In genomic region chr9:137524161-137524560, GRCh38 we compare ENCODE assay signal across 24 cellular contexts.
"Had no signal": no experiment of that assay in that cellular context is flagged by ENCODE, and none has a peak within 500 bp of the region (broad histone marks: within the 10 kb centered on the region; RNA-seq: fewer than 3 reads in every experiment).

No MANE protein-coding gene starts in this region.

- H3K4me1 ChIP-seq: neural progenitor cell, prostate gland, suprapubic skin, tibial artery, uterus had no signal

- H3K27me3 Mint-ChIP-seq: naive B cell; stimulated activated naive CD8-positive, alpha-beta T cell treated with anti-CD3 and anti-CD28 coated beads, Interleukin-15, Interleukin-2, amounts not matched to agents 100 ng/mL and 50 ng/mL, for 24 hours had no signal

- H3K4me3 ChIP-seq: lung, neural progenitor cell, pancreas, prostate gland, skin epidermis, suprapubic skin, thoracic aorta, tibial artery, uterus had no signal

- H3K27ac ChIP-seq: neural progenitor cell, pancreas, prostate gland, skin epidermis, suprapubic skin, thoracic aorta, tibial artery, uterus had no signal

- ATAC-seq: left lobe of liver; natural killer cell; pancreas; right cardiac atrium; sciatic nerve; stimulated activated effector memory CD8-positive, alpha-beta T cell treated with anti-CD3 and anti-CD28 coated beads, Interleukin-12 subunit alpha, Interleukin-12 subunit beta, amount 100 ng/mL, for 72 hours had no signal

- H3K36me3 Mint-ChIP-seq: mesothelial cell of epicardium; naive B cell; natural killer cell; neural progenitor cell; stimulated activated effector memory CD8-positive, alpha-beta T cell treated with anti-CD3 and anti-CD28 coated beads, Interleukin-12 subunit alpha, Interleukin-12 subunit beta, amount 100 ng/mL, for 72 hours; type B pancreatic cell had no signal

- H3K4me2 ChIP-seq: neural progenitor cell had no signal

- H3K9me3 Mint-ChIP-seq: mesothelial cell of epicardium; naive B cell; natural killer cell; stimulated activated effector memory CD8-positive, alpha-beta T cell treated with anti-CD3 and anti-CD28 coated beads, Interleukin-12 subunit alpha, Interleukin-12 subunit beta, amount 100 ng/mL, for 72 hours; stimulated activated naive CD8-positive, alpha-beta T cell treated with anti-CD3 and anti-CD28 coated beads, Interleukin-15, Interleukin-2, amounts not matched to agents 100 ng/mL and 50 ng/mL, for 24 hours; type B pancreatic cell had no signal

- H2AFZ ChIP-seq: neural progenitor cell had no signal

- DNase-seq: hippocampal formation; mesendoderm; naive B cell; natural killer cell; nephron progenitor cell; retina; right cardiac atrium; stimulated activated CD4-positive, alpha-beta T cell treated with anti-CD3 and anti-CD28 coated beads, Interleukin-4, amount 100 ng/mL, for 24 hours; stimulated activated naive CD4-positive, alpha-beta T cell; tibial artery; uterus had no signal

- H3K27ac Mint-ChIP-seq: mesothelial cell of epicardium; natural killer cell; nephron progenitor cell; neural progenitor cell; stimulated activated effector memory CD8-positive, alpha-beta T cell treated with anti-CD3 and anti-CD28 coated beads, Interleukin-12 subunit alpha, Interleukin-12 subunit beta, amount 100 ng/mL, for 72 hours; stimulated activated naive CD8-positive, alpha-beta T cell treated with anti-CD3 and anti-CD28 coated beads, Interleukin-15, Interleukin-2, amounts not matched to agents 100 ng/mL and 50 ng/mL, for 24 hours; type B pancreatic cell had no signal

- H3K9me3 ChIP-seq: pancreas, prostate gland, suprapubic skin, thoracic aorta, tibial artery, uterus had no signal

- H3K4me1 Mint-ChIP-seq: neural progenitor cell had no signal

- H3K27me3 ChIP-seq: neural progenitor cell, pancreas, suprapubic skin, tibial artery, uterus had no signal

- H3K4me3 Mint-ChIP-seq: mesothelial cell of epicardium; natural killer cell; nephron progenitor cell; neural progenitor cell; stimulated activated effector memory CD8-positive, alpha-beta T cell treated with anti-CD3 and anti-CD28 coated beads, Interleukin-12 subunit alpha, Interleukin-12 subunit beta, amount 100 ng/mL, for 72 hours; stimulated activated naive CD8-positive, alpha-beta T cell treated with anti-CD3 and anti-CD28 coated beads, Interleukin-15, Interleukin-2, amounts not matched to agents 100 ng/mL and 50 ng/mL, for 24 hours; type B pancreatic cell had no signal

- H3K36me3 ChIP-seq: neural progenitor cell, pancreas, prostate gland, uterus had no signal
